ENCODE assay signal across 21 cellular contexts in genomic region chr3:193470710-193471109, GRCh38.
DNase-seq lines count a peak whose midpoint lies in the region; ATAC-seq, FAIRE-seq and TF ChIP-seq lines count a peak whose summit lies in the region.
"Had no signal": no experiment of that assay in that cellular context is flagged by ENCODE, and none has a peak within 500 bp of the region (broad histone marks: within the 10 kb centered on the region; RNA-seq: fewer than 3 reads in every experiment).

No MANE protein-coding gene starts in this region.

- H3K9me1 ChIP-seq in IMR-90 (ENCODE audit: insufficient read depth, low read length), result no peaks in the 10 kb centered on the region

- BruUV-seq in IMR-90 (replicated peaks; lab: Mats Ljungman, UMichigan), result no TSS peak

- no peak for ATAC-seq in IMR-90 (ENCODE audit: low read depth)
- ATAC-seq: CD8-positive, alpha-beta T cell had no signal

- no peak overlapping the region for H2BK20ac ChIP-seq in IMR-90 (ENCODE audit: low read depth, low read length)

- H4K91ac ChIP-seq in IMR-90 (ENCODE audit: insufficient read depth, low read depth, low read length), result no peak overlapping the region

- H3K14ac ChIP-seq in IMR-90 (replicated peaks; ENCODE audit: low read depth, low read length), result no peak overlapping the region

- intact Hi-C loops in IMR-90 (cut with micrococcal nuclease) (no loop called here), testis (cut with DNase I; ENCODE audit: low total_unique reads) (no loop called here)

- no peak for TF ChIP-seq RAD21 in IMR-90 (IDR thresholded peaks at IDR 0.05; ENCODE audit: low read length)

- no peak overlapping the region for H2BK120ac ChIP-seq in IMR-90 (ENCODE audit: low read depth, low read length)

- H3K9me3 ChIP-seq in IMR-90 (ENCODE audit: control insufficient read depth, insufficient read depth, low read length), result no peaks in the 10 kb centered on the region
- no peaks in the 10 kb centered on the region for H3K9me3 ChIP-seq in testis
- H3K9me3 ChIP-seq: BLaER1, Caco-2 had no signal

- H3K4me3 ChIP-seq in IMR-90 (ENCODE audit: insufficient read depth, low read depth, low read length) (no peak overlapping the region), testis (no peak overlapping the region)
- H3K4me3 ChIP-seq: BLaER1, GM23248 had no signal

- TF ChIP-seq CTCF in IMR-90 (conservative IDR thresholded peaks at IDR 0.05; ENCODE audit: low read depth, low read length) (no peak), testis (IDR thresholded peaks at IDR 0.05) (no peak)

- H2BK15ac ChIP-seq in IMR-90 (ENCODE audit: low read depth, low read length), result no peak overlapping the region

- no peaks in the 10 kb centered on the region for H4K20me1 ChIP-seq in IMR-90 (ENCODE audit: insufficient read depth, low read length)
- H4K20me1 ChIP-seq: BLaER1 had no signal

- H4K5ac ChIP-seq in IMR-90 (ENCODE audit: low read depth, low read length), result no peak overlapping the region

- POLR2A ChIA-PET in IMR-90 (lab: Charles Lee; ENCODE audit: unreplicated experiment), result no interaction called here

- H3K56ac ChIP-seq in IMR-90 (ENCODE audit: extremely low read depth, insufficient read depth, low read length), result no peak overlapping the region

- no peak overlapping the region for H3K4ac ChIP-seq in IMR-90 (ENCODE audit: low read depth, low read length)

- no peak overlapping the region for H4K8ac ChIP-seq in IMR-90 (ENCODE audit: low read depth in 2 of 2, low read length in 2 of 2)

- no peak overlapping the region for H3K9ac ChIP-seq in IMR-90 (ENCODE audit: low read depth, low read length)
- H3K9ac ChIP-seq: BLaER1, GM23248 had no signal

- no peak overlapping the region for H2AK5ac ChIP-seq in IMR-90 (ENCODE audit: low read depth, low read length)

- H3K4me2 ChIP-seq in IMR-90 (ENCODE audit: low read depth, low read length), result no peak overlapping the region
- H3K4me2 ChIP-seq: BLaER1 had no signal

- H3K36me3 ChIP-seq in IMR-90 (ENCODE audit: control insufficient read depth, insufficient read depth, low read length), result no peaks in the 10 kb centered on the region
- no peaks in the 10 kb centered on the region for H3K36me3 ChIP-seq in testis (ENCODE audit: low read depth, missing control alignments)
- H3K36me3 ChIP-seq: BLaER1 had no signal

- peak overlapping the region; percentile 63 for H2AFZ ChIP-seq in IMR-90 (replicated peaks; ENCODE audit: low read length, poor library complexity)
- H2AFZ ChIP-seq: GM23248 had no signal

- dilution Hi-C loops in IMR-90 (cut with HindIII; ENCODE audit: low sequenced_read_pairs, unreplicated experiment), result no loop called here

- no CpG with 5 or more reads among the region's 6 CpGs for WGBS in IMR-90 (ENCODE audit: extremely low coverage in 2 of 2, insufficient read length in 1 of 2), 2 experiments
- WGBS in testis, 2 donors, result 62 to 78% methylated on average over 6 of the region's 6 CpGs

- H3K79me1 ChIP-seq in IMR-90 (ENCODE audit: low read depth in 1 of 2, low read length in 2 of 2), result no peaks in the 10 kb centered on the region

- H3K4me1 ChIP-seq in IMR-90 (ENCODE audit: control insufficient read depth, insufficient read depth, low read length), result no peaks in the 10 kb centered on the region
- no peaks in the 10 kb centered on the region for H3K4me1 ChIP-seq in testis
- H3K4me1 ChIP-seq: BLaER1, Caco-2 had no signal

- CTCF ChIA-PET in IMR-90 (lab: Yijun Ruan, JAX), result no interaction called here

- H3K18ac ChIP-seq in IMR-90 (ENCODE audit: low read depth, low read length), result no peak overlapping the region

- in situ Hi-C loops in IMR-90 (cut with MboI; ENCODE audit: low sequenced_read_pairs), result no loop called here

- H3K27ac ChIP-seq in IMR-90 (ENCODE audit: insufficient read depth, low read length), result no peak overlapping the region
- no peak overlapping the region for H3K27ac ChIP-seq in testis
- H3K27ac ChIP-seq: 22Rv1, BLaER1, C4-2B, GM23248 had no signal

- H2AK9ac ChIP-seq in IMR-90 (replicated peaks; ENCODE audit: low read depth, low read length, poor library complexity), result no peak overlapping the region

- H3K27me3 ChIP-seq in IMR-90 (ENCODE audit: control insufficient read depth, insufficient read depth, low read length) (no peaks in the 10 kb centered on the region), testis (no peaks in the 10 kb centered on the region)
- H3K27me3 ChIP-seq: BLaER1 had no signal

- no peak for FAIRE-seq in GM19239 (lab: Jason Lieb, UNC)
- FAIRE-seq: A204.1, G401.6, GM12892, H1 had no signal

- TF ChIP-seq POLR2A in IMR-90 (IDR thresholded peaks at IDR 0.05; ENCODE audit: low read depth, low read length) (no peak), testis (IDR thresholded peaks at IDR 0.05) (no peak)

- no peak overlapping the region for H2BK5ac ChIP-seq in IMR-90 (ENCODE audit: low read depth, low read length, poor library complexity, severe bottlenecking)

- no peak overlapping the region for H3K23ac ChIP-seq in IMR-90 (ENCODE audit: low read depth, low read length)

- DNase-seq in IMR-90 (no peak), left kidney (ENCODE audit: low read depth, low spot score) (peak; percentile 10), retina (peak; percentile 33), inferior parietal cortex (ENCODE audit: extremely low spot score) (no peak), GM19239 (ENCODE audit: insufficient read length, low spot score) (no peak), testis (no peak)
- DNase-seq: Caco-2; CD4-positive, CD25-positive, alpha-beta regulatory T cell; CD8-positive, alpha-beta T cell; DMS153; DND-41; GM23248; H7; HCEC 1CT had no signal

TF ChIP-seq in IMR-90, 13 proteins besides CTCF, POLR2A, EP300 and RAD21:
- TF ChIP-seq, protein P1, sequence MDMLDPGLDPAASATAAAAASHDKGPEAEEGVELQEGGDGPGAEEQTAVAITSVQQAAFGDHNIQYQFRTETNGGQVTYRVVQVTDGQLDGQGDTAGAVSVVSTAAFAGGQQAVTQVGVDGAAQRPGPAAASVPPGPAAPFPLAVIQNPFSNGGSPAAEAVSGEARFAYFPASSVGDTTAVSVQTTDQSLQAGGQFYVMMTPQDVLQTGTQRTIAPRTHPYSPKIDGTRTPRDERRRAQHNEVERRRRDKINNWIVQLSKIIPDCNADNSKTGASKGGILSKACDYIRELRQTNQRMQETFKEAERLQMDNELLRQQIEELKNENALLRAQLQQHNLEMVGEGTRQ (IDR thresholded peaks at IDR 0.05; ENCODE audit: low read depth, low read length), result no peak
- TF ChIP-seq CEBPB (IDR thresholded peaks at IDR 0.05; ENCODE audit: low read depth, low read length) (no peak), MAZ (IDR thresholded peaks at IDR 0.05; ENCODE audit: borderline replicate concordance, low read depth, low read length) (no peak), MAFK (IDR thresholded peaks at IDR 0.05; ENCODE audit: low read depth, low read length) (no peak), NFE2L2 (IDR thresholded peaks at IDR 0.05; ENCODE audit: low read depth, low read length) (no peak), MXI1 (IDR thresholded peaks at IDR 0.05; ENCODE audit: borderline replicate concordance, low read depth, low read length) (no peak), BHLHE40 (IDR thresholded peaks at IDR 0.05; ENCODE audit: low read depth, low read length) (no peak)
- TF ChIP-seq, protein P2, sequence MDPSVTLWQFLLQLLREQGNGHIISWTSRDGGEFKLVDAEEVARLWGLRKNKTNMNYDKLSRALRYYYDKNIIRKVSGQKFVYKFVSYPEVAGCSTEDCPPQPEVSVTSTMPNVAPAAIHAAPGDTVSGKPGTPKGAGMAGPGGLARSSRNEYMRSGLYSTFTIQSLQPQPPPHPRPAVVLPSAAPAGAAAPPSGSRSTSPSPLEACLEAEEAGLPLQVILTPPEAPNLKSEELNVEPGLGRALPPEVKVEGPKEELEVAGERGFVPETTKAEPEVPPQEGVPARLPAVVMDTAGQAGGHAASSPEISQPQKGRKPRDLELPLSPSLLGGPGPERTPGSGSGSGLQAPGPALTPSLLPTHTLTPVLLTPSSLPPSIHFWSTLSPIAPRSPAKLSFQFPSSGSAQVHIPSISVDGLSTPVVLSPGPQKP (IDR thresholded peaks at IDR 0.05; ENCODE audit: borderline replicate concordance, low read depth, low read length), result no peak

Comparison
In these comparisons a context has a peak if more than half of its experiments do, and no peak if none do; other contexts are left out.
1. DNase-seq: peak in left kidney (single experiment) and retina (single experiment); none in IMR-90 (single experiment), inferior parietal cortex (single experiment), GM19239 (single experiment) and testis (single experiment).